ENCODE assay signal across 24 cellular contexts in the genomic region with DNA sequence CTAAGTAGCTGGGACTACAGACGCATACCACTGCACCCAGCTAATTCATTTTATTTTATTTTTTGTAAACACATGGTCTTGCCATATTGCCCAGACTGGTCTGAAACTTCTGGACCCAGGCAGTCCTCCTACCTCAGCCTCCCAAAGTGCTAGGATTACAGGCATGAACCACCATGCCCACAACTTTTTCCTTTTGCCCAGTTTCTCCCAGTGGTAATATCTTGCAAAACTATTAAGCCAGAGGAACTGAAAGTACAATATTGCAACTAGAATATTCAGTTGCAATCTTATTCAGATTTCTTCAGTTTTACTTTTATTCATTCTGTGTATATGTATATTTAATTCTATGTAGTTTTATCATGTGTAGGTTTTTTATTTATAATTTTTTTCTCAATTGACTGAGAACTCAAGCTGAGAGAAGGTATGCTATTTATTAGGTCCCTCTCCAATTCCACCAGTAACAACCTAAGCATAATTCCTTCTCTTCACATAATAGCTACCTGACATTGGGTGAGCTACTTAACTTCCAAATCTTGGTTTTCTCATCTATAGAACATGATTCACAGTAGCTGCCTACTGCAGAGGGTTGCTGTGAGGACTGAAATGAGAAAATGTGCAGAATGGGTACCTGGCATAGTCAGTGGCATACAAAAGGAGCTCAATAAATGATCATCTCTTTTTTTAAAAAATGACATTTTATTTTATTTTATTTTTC. TPM values are rescaled to one million over a fixed set of nuclear protein-coding genes. Genes with fewer than 3 reads are reported as not detected.
DNase-seq lines count a peak whose midpoint lies in the region; ATAC-seq, FAIRE-seq and TF ChIP-seq lines count a peak whose summit lies in the region.
"Had no signal": no experiment of that assay in that cellular context is flagged by ENCODE, and none has a peak within 500 bp of the region (broad histone marks: within the 10 kb centered on the region; RNA-seq: fewer than 3 reads in every experiment).

No MANE protein-coding gene starts in this region.

- H3K79me2 ChIP-seq in GM12878 (ENCODE audit: control insufficient read depth, insufficient read depth, low read length): peaks cover 7% of the 10 kb centered on the region

- H3K4me1 ChIP-seq in GM12878 (ENCODE audit: control insufficient read depth, insufficient read depth, low read length) (peaks cover 8% of the 10 kb centered on the region; the same call in 1 of the 2 replicates), ascending aorta (no peaks in the 10 kb centered on the region)

- in situ Hi-C loops in GM12878 (cut with MboI): no loop called here

- H3K4me3 ChIP-seq in GM12878 (no peak overlapping the region), ascending aorta (no peak overlapping the region)

- CTCF ChIA-PET in GM12878 (lab: Yijun Ruan, JAX): interaction anchor here (0.6 to 4.5 kb wide), 17 partner anchors 9 to 404 kb away, joined by 3 to 37 read pairs (median 5); a partner anchor contains a TSS

- intact Hi-C loops in GM12878 (cut with micrococcal nuclease; ENCODE audit: unreplicated experiment): no loop called here
- intact Hi-C loops in ascending aorta (cut with DNase I): loop anchor here (10.0 kb wide), 2 partner anchors 149 to 379 kb away; a partner anchor contains a TSS

- no TSS peak for BruUV-seq in GM12878 (replicated peaks; lab: Mats Ljungman, UMichigan)

- H3K9me3 ChIP-seq in GM12878 (replicated peaks; ENCODE audit: control insufficient read depth, insufficient read depth, low read length): no peaks in the 10 kb centered on the region
- H3K9me3 ChIP-seq in ascending aorta: no peaks in the 10 kb centered on the region

- POLR2A ChIA-PET in GM12878 (lab: Charles Lee): interaction anchor here (0.6 to 3.0 kb wide), 16 partner anchors 11 to 377 kb away, joined by 3 to 27 read pairs (median 4); a partner anchor contains a TSS

- no peak; the same call in 2 of the 3 replicates for ATAC-seq in GM12878
- ATAC-seq in HG02970 (IDR thresholded peaks at IDR 0.05; ENCODE audit: low FRiP score, unreplicated experiment): no peak
- ATAC-seq: Panc1 had no signal

- TF ChIP-seq CTCF in GM12878 (IDR thresholded peaks at IDR 0.05 in 2 of 3, conservative IDR thresholded peaks at IDR 0.05 in 1 of 3; ENCODE audit: control insufficient read depth in 2 of 3, extremely low read depth in 1 of 3, insufficient read depth in 1 of 3, low read depth in 3 of 3, low read length in 3 of 3): no peak
- TF ChIP-seq CTCF in ascending aorta (IDR thresholded peaks at IDR 0.05): no peak

- WGBS in GM12878 (ENCODE audit: insufficient coverage, insufficient replicate concordance, low lambda C conversion rate, missing lambda C conversion rate): 100% methylated on average over 1 of the region's 1 CpG

- peak; percentile 49 for DNase-seq in SIG-M5 treated with dmso at 0.1 percent for 504 hours (lab: John Stamatoyannopoulos, UW; ENCODE audit: unreplicated experiment)
- DNase-seq in SIG-M5 (lab: John Stamatoyannopoulos, UW): no peak
- peak; percentile 68 for DNase-seq in CD1c-positive myeloid dendritic cell (ENCODE audit: extremely low spot score)
- DNase-seq in NOMO-1 (lab: John Stamatoyannopoulos, UW; ENCODE audit: unreplicated experiment in 2 of 2): peak; percentile 38
- no peak for DNase-seq in GM12878 (ENCODE audit: low read depth, low spot score)
- DNase-seq in stimulated activated CD4-positive, alpha-beta T cell treated with anti-CD3 and anti-CD28 coated beads, Interleukin-12 subunit alpha, Interleukin-12 subunit beta, amount 100 ng/mL, for 4 hours: no peak
- no peak for DNase-seq in ascending aorta (ENCODE audit: low spot score in 2 of 2)
- DNase-seq: AML-193; CD4-positive, CD25-positive, alpha-beta regulatory T cell; COR-L47; DMS 273 treated with DMSO at 0.1 percent for 48 hours; H9; IMR-90; Kasumi-1; NCI-H1417; NCI-H187 treated with DMSO at 0.1 percent for 48 hours; NCI-H226; NCI-H524; NCI-H82 had no signal

- H3K9ac ChIP-seq in GM12878 (ENCODE audit: control insufficient read depth, insufficient read depth, low read length): no peak overlapping the region

- no peak for TF ChIP-seq EP300 in GM12878 (IDR thresholded peaks at IDR 0.05; ENCODE audit: borderline replicate concordance in 1 of 2, control insufficient read depth in 1 of 2, low read depth in 2 of 2, low read length in 2 of 2)

- H3K27ac ChIP-seq in GM12878 (ENCODE audit: control insufficient read depth, insufficient read depth) (no peak overlapping the region), ascending aorta (no peak overlapping the region)
- H3K27ac ChIP-seq: 22Rv1, HL-60 had no signal

- SMC1A ChIA-PET in GM12878 (lab: Charles Lee; ENCODE audit: uncharacterized antibody, unreplicated experiment): interaction anchor here (0.9 to 5.9 kb wide), 15 partner anchors 10 to 200 kb away, joined by 3 to 54 read pairs (median 5); a partner anchor contains a TSS

- RAD21 ChIA-PET in GM12878 (lab: Charles Lee; ENCODE audit: unreplicated experiment): interaction anchor here (0.7 to 2.5 kb wide), 13 partner anchors 9 to 154 kb away, joined by 3 to 12 read pairs (median 5); a partner anchor contains a TSS

- TF ChIP-seq POLR2A in GM12878 (IDR thresholded peaks at IDR 0.05; ENCODE audit: low read depth, low read length): no peak

- peak overlapping the region; percentile 30; the same call in 1 of the 2 replicates for H3K4me2 ChIP-seq in GM12878 (ENCODE audit: control insufficient read depth, insufficient read depth)

- no peak overlapping the region for H2AFZ ChIP-seq in GM12878 (ENCODE audit: control insufficient read depth, low read depth, low read length)

- H3K36me3 ChIP-seq in GM12878 (ENCODE audit: control insufficient read depth in 2 of 2, insufficient read depth in 2 of 2, low read length in 1 of 2) (peaks cover 2 to 4% of the 10 kb centered on the region in 2 experiments; a peak in 2 of 4 replicates), ascending aorta (no peaks in the 10 kb centered on the region)

- H3K27me3 ChIP-seq in GM12878 (replicated peaks in 1 of 2; ENCODE audit: control insufficient read depth in 2 of 2, insufficient read depth in 2 of 2, low read length in 1 of 2): no peaks in the 10 kb centered on the region
- H3K27me3 ChIP-seq in ascending aorta: no peaks in the 10 kb centered on the region

- no peak for TF ChIP-seq RAD21 in GM12878 (IDR thresholded peaks at IDR 0.05; ENCODE audit: insufficient read depth, low read depth, low read length)

- peak; percentile 18 for FAIRE-seq in GM12878 (lab: Jason Lieb, UNC)
- FAIRE-seq: G401.6 had no signal

- H4K20me1 ChIP-seq in GM12878 (ENCODE audit: control insufficient read depth, insufficient read depth): no peaks in the 10 kb centered on the region

TF ChIP-seq in GM12878, 131 proteins besides CTCF, POLR2A, EP300 and RAD21 (continues in another document):
- peak; percentile 63; the same call in 1 of the 2 replicates for TF ChIP-seq SPI1 (IDR thresholded peaks at IDR 0.05; ENCODE audit: borderline replicate concordance, insufficient read depth, low read depth, low read length)
- TF ChIP-seq IKZF1 (conservative IDR thresholded peaks at IDR 0.05): peak; percentile 28; the same call in 1 of the 2 replicates
- TF ChIP-seq RUNX3 (IDR thresholded peaks at IDR 0.05; ENCODE audit: low read length): peak; percentile 26; the same call in 1 of the 2 replicates
- TF ChIP-seq IKZF2 (IDR thresholded peaks at IDR 0.05): peak; percentile 52 to 61; a peak in 3 of 4 replicates
- no peak for TF ChIP-seq SMAD1 (IDR thresholded peaks at IDR 0.05; ENCODE audit: low read depth, partially characterized antibody)

RNA-seq across cellular contexts. Expression of a gene that starts 30.8 kb away (rescaled TPM):
- total RNA-seq in GM12878 (2013; cell fraction: nucleolus; rRNA removed): 47.7 and 66.7 TPM in 2 replicates
- total RNA-seq in GM12878 (2014; rRNA removed) (28.6 and 32.1 TPM in 2 replicates), GM12878 (2014; rRNA removed; fragmentation: Illumina TruSeq; extraction: Trizol) (22.7 and 24.0 TPM in 2 replicates), GM12878 (2021) (51.5 and 56.5 TPM in 2 replicates), ascending aorta (1.8 TPM)
- polyA plus RNA-seq in GM12878 (2011; ENCODE audit: low read depth): 12.4 TPM
- polyA plus RNA-seq in GM12878 (2011; rRNA removed) (36.7 and 61.5 TPM in 2 replicates), GM12878 (2014; fragmentation: Illumina TruSeq; extraction: Trizol) (20.2 and 28.5 TPM in 2 replicates), GM12878 (2014; fragmentation: Nextera tagmentation; extraction: Ambion mirVana) (10 to 100 TPM; 65.6 to 69.8 TPM), GM12878 (2014; rRNA removed) (32.6 and 35.6 TPM in 2 replicates), GM12878 (2016; fragmentation: Nextera tagmentation; extraction: Ambion mirVana) (10 to 100 TPM; 51.8 to 56.6 TPM)
- polyA plus RNA-seq in GM12878 (2011; cell fraction: cytosol; rRNA removed): 64.6 and 76.1 TPM in 2 replicates
- 39.0 and 50.3 TPM in 2 replicates for polyA plus RNA-seq in GM12878 (2011; cell fraction: nucleus; rRNA removed)
- 26.6 and 31.3 TPM in 2 replicates for polyA plus RNA-seq in GM12878 (2012)
- 49.1 and 54.9 TPM in 2 replicates for polyA minus RNA-seq in GM12878 (2011; rRNA and poly(A)+ RNA removed)
- polyA minus RNA-seq in GM12878 (2011; cell fraction: cytosol; rRNA and poly(A)+ RNA removed): 11.1 and 13.2 TPM in 2 replicates
- 10.8 and 22.6 TPM in 2 replicates for polyA minus RNA-seq in GM12878 (2011; cell fraction: nucleus; rRNA and poly(A)+ RNA removed)

RNA-seq across cellular contexts. Expression of a gene that starts 30.9 kb away (rescaled TPM):
- total RNA-seq in GM12878 (2013; cell fraction: nucleolus; rRNA removed): 4.6 and 5.2 TPM in 2 replicates
- 4.6 and 6.8 TPM in 2 replicates for total RNA-seq in GM12878 (2014; rRNA removed)
- 4.1 and 5.2 TPM in 2 replicates for total RNA-seq in GM12878 (2014; rRNA removed; fragmentation: Illumina TruSeq; extraction: Trizol)
- total RNA-seq in GM12878 (2021): 4.6 and 6.3 TPM in 2 replicates
- 2.3 TPM for polyA plus RNA-seq in GM12878 (2011; ENCODE audit: low read depth)
- 5.3 and 6.7 TPM in 2 replicates for polyA plus RNA-seq in GM12878 (2011; rRNA removed)
- polyA plus RNA-seq in GM12878 (2011; cell fraction: cytosol; rRNA removed): 4.0 and 4.5 TPM in 2 replicates
- 5.0 and 5.5 TPM in 2 replicates for polyA plus RNA-seq in GM12878 (2011; cell fraction: nucleus; rRNA removed)
- polyA plus RNA-seq in GM12878 (2012): 3.8 and 4.6 TPM in 2 replicates
- 2.7 and 3.0 TPM in 2 replicates for polyA plus RNA-seq in GM12878 (2014; fragmentation: Illumina TruSeq; extraction: Trizol)
- polyA plus RNA-seq in GM12878 (2014; fragmentation: Nextera tagmentation; extraction: Ambion mirVana): 1 to 10 TPM; 7.6 to 8.0 TPM
- 5.4 TPM in 2 replicates for polyA plus RNA-seq in GM12878 (2014; rRNA removed)
- polyA plus RNA-seq in GM12878 (2016; fragmentation: Nextera tagmentation; extraction: Ambion mirVana): 10 to 100 TPM in 1 of 2 experiments, 1 to 10 TPM in 1; 8.2 to 10.2 TPM
- polyA minus RNA-seq in GM12878 (2011; rRNA and poly(A)+ RNA removed): 2.0 and 2.6 TPM in 2 replicates
- polyA minus RNA-seq in GM12878 (2011; cell fraction: cytosol; rRNA and poly(A)+ RNA removed): 2.3 and 3.5 TPM in 2 replicates
- 3.5 and 3.9 TPM in 2 replicates for polyA minus RNA-seq in GM12878 (2011; cell fraction: nucleus; rRNA and poly(A)+ RNA removed)
- not detected for total RNA-seq in ascending aorta

Comparison
In these comparisons a context has a peak if more than half of its experiments do, and no peak if none do; other contexts are left out.
1. DNase-seq: peak in SIG-M5 treated with dmso at 0.1 percent for 504 hours (single experiment), CD1c-positive myeloid dendritic cell (single experiment) and NOMO-1 (2 of 2); none in SIG-M5 (single experiment), GM12878 (single experiment), stimulated activated CD4-positive, alpha-beta T cell treated with anti-CD3 and anti-CD28 coated beads, Interleukin-12 subunit alpha, Interleukin-12 subunit beta, amount 100 ng/mL, for 4 hours (single experiment) and ascending aorta (0 of 2).